10 cellular contexts compared by ENCODE assay signal in the genomic region with DNA sequence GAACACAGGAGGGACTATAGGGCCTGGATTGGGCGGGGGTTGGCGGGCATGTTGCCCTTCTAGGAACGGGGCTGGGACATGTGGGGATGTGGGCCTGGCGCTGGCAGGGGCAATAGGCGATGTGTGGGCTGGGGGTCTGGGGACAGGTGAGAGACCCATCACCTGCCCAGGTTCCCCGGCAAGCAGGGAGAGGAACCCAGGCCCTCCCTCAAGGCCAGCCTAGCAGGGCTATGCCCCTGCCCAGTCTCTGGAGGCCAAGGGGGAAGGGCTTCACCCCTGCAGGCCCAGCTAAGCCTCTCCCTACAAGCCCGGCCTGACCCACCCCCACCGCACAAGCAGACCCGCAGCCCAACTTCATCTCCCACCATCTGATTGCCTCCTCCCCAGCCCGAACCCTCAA. TPM values are rescaled to one million over a fixed set of nuclear protein-coding genes. Genes with fewer than 3 reads are reported as not detected.
DNase-seq lines count a peak whose midpoint lies in the region; ATAC-seq and TF ChIP-seq lines count a peak whose summit lies in the region.
"Had no signal": no experiment of that assay in that cellular context is flagged by ENCODE, and none has a peak within 500 bp of the region (broad histone marks: within the 10 kb centered on the region; RNA-seq: fewer than 3 reads in every experiment).

No MANE protein-coding gene starts in this region.

- TF ChIP-seq CTCF in HEK293 (tag by site-specific recombination; IDR thresholded peaks at IDR 0.05) = no peak
- TF ChIP-seq CTCF in nephron progenitor cell (IDR thresholded peaks at IDR 0.05) = no peak
- no peak for TF ChIP-seq CTCF in osteocyte (IDR thresholded peaks at IDR 0.05)
- TF ChIP-seq CTCF in left ventricle myocardium inferior (IDR thresholded peaks at IDR 0.05; ENCODE audit: borderline replicate concordance) = no peak

- ATAC-seq in T-helper 17 cell (no peak), HG02870 (IDR thresholded peaks at IDR 0.05; ENCODE audit: unreplicated experiment) (no peak)
- ATAC-seq: A549 had no signal

- peaks cover 5% of the 10 kb centered on the region; the same call in 1 of the 2 replicates for H3K4me1 ChIP-seq in HEK293 (ENCODE audit: control insufficient read depth, insufficient read depth, low read length)
- peaks cover 57% of the 10 kb centered on the region for H3K4me1 ChIP-seq in left ventricle myocardium inferior
- H3K4me1 ChIP-seq: BE2C had no signal

- H3K4me3 Mint-ChIP-seq in T-helper 17 cell = no peak overlapping the region
- H3K4me3 Mint-ChIP-seq in nephron progenitor cell = no peak overlapping the region
- H3K4me3 Mint-ChIP-seq in osteocyte (ENCODE audit: unreplicated experiment) = no peak overlapping the region

- CTCF ChIA-PET in HEK293 (lab: Yijun Ruan, JAX) = no interaction called here

- H3K27me3 Mint-ChIP-seq in T-helper 17 cell (no peaks in the 10 kb centered on the region), nephron progenitor cell (ENCODE audit: low read depth, poor library complexity) (peaks cover 32% of the 10 kb centered on the region), osteocyte (ENCODE audit: unreplicated experiment) (peaks cover 6% of the 10 kb centered on the region)

- peak overlapping the region; percentile 47 for H3K27ac Mint-ChIP-seq in T-helper 17 cell
- peak overlapping the region; percentile 42 for H3K27ac Mint-ChIP-seq in nephron progenitor cell
- no peak overlapping the region for H3K27ac Mint-ChIP-seq in osteocyte (ENCODE audit: unreplicated experiment)

- H3K9me3 ChIP-seq in HEK293 (ENCODE audit: control insufficient read depth, insufficient read depth, low read depth, low read length) (no peaks in the 10 kb centered on the region), T-helper 17 cell (ENCODE audit: control insufficient read depth, low read length, poor library complexity, severe bottlenecking) (no peaks in the 10 kb centered on the region), left ventricle myocardium inferior (replicated peaks) (no peaks in the 10 kb centered on the region)
- H3K9me3 ChIP-seq: A549, BE2C had no signal

- H3K27me3 ChIP-seq in left ventricle myocardium inferior (ENCODE audit: low read depth) = peaks cover 12% of the 10 kb centered on the region

- H3K9me3 Mint-ChIP-seq in nephron progenitor cell = no peaks in the 10 kb centered on the region
- no peaks in the 10 kb centered on the region for H3K9me3 Mint-ChIP-seq in osteocyte (ENCODE audit: unreplicated experiment)
- H3K9me3 Mint-ChIP-seq: CD8-positive, alpha-beta memory T cell had no signal

- H3K36me3 ChIP-seq in HEK293 (ENCODE audit: control insufficient read depth in 2 of 2, insufficient read depth in 1 of 2, low read length in 2 of 2) (peaks cover 0 to 13% of the 10 kb centered on the region in 2 experiments; a peak in 1 of 3 replicates), left ventricle myocardium inferior (no peaks in the 10 kb centered on the region)
- H3K36me3 ChIP-seq: BE2C had no signal

- POLR2A ChIA-PET in HEK293 (lab: Yijun Ruan, JAX) = no interaction called here

- H3K4me3 ChIP-seq in HEK293 (ENCODE audit: low read depth, low read length) (no peak overlapping the region), left ventricle myocardium inferior (no peak overlapping the region)
- H3K4me3 ChIP-seq: A549 had no signal

- no peaks in the 10 kb centered on the region for H3K4me1 Mint-ChIP-seq in T-helper 17 cell
- H3K4me1 Mint-ChIP-seq in nephron progenitor cell = peaks cover 30% of the 10 kb centered on the region
- H3K4me1 Mint-ChIP-seq in osteocyte (ENCODE audit: unreplicated experiment) = peaks cover 2% of the 10 kb centered on the region

- no peak for DNase-seq in T-helper 17 cell
- no peak for DNase-seq in nephron progenitor cell
- DNase-seq in NCI-H2196 (lab: John Stamatoyannopoulos, UW; ENCODE audit: unreplicated experiment) = no peak
- DNase-seq in osteocyte (ENCODE audit: extremely low spot score, unreplicated experiment) = no peak
- no peak for DNase-seq in left ventricle myocardium inferior
- DNase-seq: BE2C had no signal

- no peaks in the 10 kb centered on the region for H3K36me3 Mint-ChIP-seq in T-helper 17 cell (ENCODE audit: low read depth)
- no peaks in the 10 kb centered on the region for H3K36me3 Mint-ChIP-seq in nephron progenitor cell (ENCODE audit: low read depth)
- no peaks in the 10 kb centered on the region for H3K36me3 Mint-ChIP-seq in osteocyte (ENCODE audit: unreplicated experiment)
- H3K36me3 Mint-ChIP-seq: CD8-positive, alpha-beta memory T cell had no signal

- H3K27ac ChIP-seq in HEK293 (ENCODE audit: extremely low read depth, low read depth, low read length) (no peak overlapping the region), left ventricle myocardium inferior (replicated peaks) (no peak overlapping the region)
- H3K27ac ChIP-seq: A549 had no signal

- intact Hi-C loops in left ventricle myocardium inferior (cut with micrococcal nuclease) = no loop called here

TF ChIP-seq in HEK293, 187 proteins besides CTCF, POLR2A, EP300 and RAD21 (continues in another document):
- TF ChIP-seq SP2 (tag by site-specific recombination; IDR thresholded peaks at IDR 0.05) (peak; percentile 27; the same call in 1 of the 2 replicates), ZNF791 (tag by site-specific recombination; IDR thresholded peaks at IDR 0.05) (no peak), ZNF600 (tag by site-specific recombination; IDR thresholded peaks at IDR 0.05) (no peak), ZNF248 (tag by site-specific recombination; IDR thresholded peaks at IDR 0.05) (no peak), ZNF664 (tag by site-specific recombination; IDR thresholded peaks at IDR 0.05) (no peak), ZNF221 (tag by site-specific recombination; IDR thresholded peaks at IDR 0.05; ENCODE audit: borderline replicate concordance) (no peak)
- TF ChIP-seq, protein P1, sequence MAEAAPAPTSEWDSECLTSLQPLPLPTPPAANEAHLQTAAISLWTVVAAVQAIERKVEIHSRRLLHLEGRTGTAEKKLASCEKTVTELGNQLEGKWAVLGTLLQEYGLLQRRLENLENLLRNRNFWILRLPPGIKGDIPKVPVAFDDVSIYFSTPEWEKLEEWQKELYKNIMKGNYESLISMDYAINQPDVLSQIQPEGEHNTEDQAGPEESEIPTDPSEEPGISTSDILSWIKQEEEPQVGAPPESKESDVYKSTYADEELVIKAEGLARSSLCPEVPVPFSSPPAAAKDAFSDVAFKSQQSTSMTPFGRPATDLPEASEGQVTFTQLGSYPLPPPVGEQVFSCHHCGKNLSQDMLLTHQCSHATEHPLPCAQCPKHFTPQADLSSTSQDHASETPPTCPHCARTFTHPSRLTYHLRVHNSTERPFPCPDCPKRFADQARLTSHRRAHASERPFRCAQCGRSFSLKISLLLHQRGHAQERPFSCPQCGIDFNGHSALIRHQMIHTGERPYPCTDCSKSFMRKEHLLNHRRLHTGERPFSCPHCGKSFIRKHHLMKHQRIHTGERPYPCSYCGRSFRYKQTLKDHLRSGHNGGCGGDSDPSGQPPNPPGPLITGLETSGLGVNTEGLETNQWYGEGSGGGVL (tag by site-specific recombination; IDR thresholded peaks at IDR 0.05) = no peak
- TF ChIP-seq, protein P2, sequence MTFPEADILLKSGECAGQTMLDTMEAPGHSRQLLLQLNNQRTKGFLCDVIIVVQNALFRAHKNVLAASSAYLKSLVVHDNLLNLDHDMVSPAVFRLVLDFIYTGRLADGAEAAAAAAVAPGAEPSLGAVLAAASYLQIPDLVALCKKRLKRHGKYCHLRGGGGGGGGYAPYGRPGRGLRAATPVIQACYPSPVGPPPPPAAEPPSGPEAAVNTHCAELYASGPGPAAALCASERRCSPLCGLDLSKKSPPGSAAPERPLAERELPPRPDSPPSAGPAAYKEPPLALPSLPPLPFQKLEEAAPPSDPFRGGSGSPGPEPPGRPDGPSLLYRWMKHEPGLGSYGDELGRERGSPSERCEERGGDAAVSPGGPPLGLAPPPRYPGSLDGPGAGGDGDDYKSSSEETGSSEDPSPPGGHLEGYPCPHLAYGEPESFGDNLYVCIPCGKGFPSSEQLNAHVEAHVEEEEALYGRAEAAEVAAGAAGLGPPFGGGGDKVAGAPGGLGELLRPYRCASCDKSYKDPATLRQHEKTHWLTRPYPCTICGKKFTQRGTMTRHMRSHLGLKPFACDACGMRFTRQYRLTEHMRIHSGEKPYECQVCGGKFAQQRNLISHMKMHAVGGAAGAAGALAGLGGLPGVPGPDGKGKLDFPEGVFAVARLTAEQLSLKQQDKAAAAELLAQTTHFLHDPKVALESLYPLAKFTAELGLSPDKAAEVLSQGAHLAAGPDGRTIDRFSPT (tag by site-specific recombination; IDR thresholded peaks at IDR 0.05) = peak; percentile 77
- TF ChIP-seq, protein P3, sequence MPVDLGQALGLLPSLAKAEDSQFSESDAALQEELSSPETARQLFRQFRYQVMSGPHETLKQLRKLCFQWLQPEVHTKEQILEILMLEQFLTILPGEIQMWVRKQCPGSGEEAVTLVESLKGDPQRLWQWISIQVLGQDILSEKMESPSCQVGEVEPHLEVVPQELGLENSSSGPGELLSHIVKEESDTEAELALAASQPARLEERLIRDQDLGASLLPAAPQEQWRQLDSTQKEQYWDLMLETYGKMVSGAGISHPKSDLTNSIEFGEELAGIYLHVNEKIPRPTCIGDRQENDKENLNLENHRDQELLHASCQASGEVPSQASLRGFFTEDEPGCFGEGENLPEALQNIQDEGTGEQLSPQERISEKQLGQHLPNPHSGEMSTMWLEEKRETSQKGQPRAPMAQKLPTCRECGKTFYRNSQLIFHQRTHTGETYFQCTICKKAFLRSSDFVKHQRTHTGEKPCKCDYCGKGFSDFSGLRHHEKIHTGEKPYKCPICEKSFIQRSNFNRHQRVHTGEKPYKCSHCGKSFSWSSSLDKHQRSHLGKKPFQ (tag by site-specific recombination; IDR thresholded peaks at IDR 0.05) = no peak
- TF ChIP-seq, protein P4, sequence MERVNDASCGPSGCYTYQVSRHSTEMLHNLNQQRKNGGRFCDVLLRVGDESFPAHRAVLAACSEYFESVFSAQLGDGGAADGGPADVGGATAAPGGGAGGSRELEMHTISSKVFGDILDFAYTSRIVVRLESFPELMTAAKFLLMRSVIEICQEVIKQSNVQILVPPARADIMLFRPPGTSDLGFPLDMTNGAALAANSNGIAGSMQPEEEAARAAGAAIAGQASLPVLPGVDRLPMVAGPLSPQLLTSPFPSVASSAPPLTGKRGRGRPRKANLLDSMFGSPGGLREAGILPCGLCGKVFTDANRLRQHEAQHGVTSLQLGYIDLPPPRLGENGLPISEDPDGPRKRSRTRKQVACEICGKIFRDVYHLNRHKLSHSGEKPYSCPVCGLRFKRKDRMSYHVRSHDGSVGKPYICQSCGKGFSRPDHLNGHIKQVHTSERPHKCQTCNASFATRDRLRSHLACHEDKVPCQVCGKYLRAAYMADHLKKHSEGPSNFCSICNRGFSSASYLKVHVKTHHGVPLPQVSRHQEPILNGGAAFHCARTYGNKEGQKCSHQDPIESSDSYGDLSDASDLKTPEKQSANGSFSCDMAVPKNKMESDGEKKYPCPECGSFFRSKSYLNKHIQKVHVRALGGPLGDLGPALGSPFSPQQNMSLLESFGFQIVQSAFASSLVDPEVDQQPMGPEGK (tag by site-specific recombination; IDR thresholded peaks at IDR 0.05) = peak; percentile 41; the same call in 1 of the 2 replicates

RNA-seq across cellular contexts. Expression of a gene that starts 6.6 kb away (rescaled TPM):
- total RNA-seq in T-helper 17 cell (1 to 10 TPM in 1 of 2 donors, under 1 TPM in 1; 0.55 to 1.2 TPM), osteocyte (5.7 and 7.5 TPM in 2 replicates), left ventricle myocardium inferior (26.1 TPM)

RNA-seq across cellular contexts. Expression of a gene that starts 19.1 kb away (rescaled TPM):
- 10 to 100 TPM; 10.8 to 15.4 TPM for total RNA-seq in T-helper 17 cell
- 38.4 and 39.1 TPM in 2 replicates for total RNA-seq in osteocyte
- 22.9 TPM for total RNA-seq in left ventricle myocardium inferior
